19 cellular contexts compared by ENCODE assay signal in the genomic region with DNA sequence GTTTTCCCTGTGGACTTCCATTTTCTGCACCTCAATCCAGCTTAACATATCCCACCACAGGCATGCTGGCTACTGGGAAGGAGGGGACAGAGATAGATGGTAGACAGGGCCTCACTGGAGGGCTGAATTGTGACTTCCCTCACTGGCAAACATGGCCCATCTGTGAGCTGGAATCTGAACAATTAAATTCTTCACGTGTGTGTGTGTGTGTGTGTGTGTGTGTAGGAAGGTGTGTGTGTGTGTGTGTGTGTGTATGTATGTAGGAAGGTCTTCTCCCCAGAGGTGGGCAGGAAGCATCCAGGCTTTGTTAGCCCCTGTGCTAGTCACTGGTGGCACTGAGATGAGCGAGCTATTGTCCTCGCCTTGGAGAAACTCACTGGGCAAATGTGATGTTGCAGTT.
"Had no signal": no experiment of that assay in that cellular context is flagged by ENCODE, and none has a peak within 500 bp of the region (broad histone marks: within the 10 kb centered on the region; RNA-seq: fewer than 3 reads in every experiment).

No MANE protein-coding gene starts in this region.

- H3K27ac Mint-ChIP-seq: activated CD4-positive, alpha-beta T cell treated with anti-CD3 and anti-CD28 coated beads, Interleukin-2, amount 10 ng/mL, durations not matched to agents 24 days and 14 days; activated naive CD8-positive, alpha-beta T cell treated with anti-CD3 and anti-CD28 coated beads for 36 hours; T-helper 1 cell treated with Interleukin-12 subunit alpha and Interleukin-12 subunit beta and Interleukin-4 antibody, amounts not matched to agents 30 μg/mL and 1 μg/mL, for 36 hours had no signal

- ATAC-seq: activated T-cell treated with anti-CD3 and anti-CD28 coated beads, Interleukin-2, amount 50 U/mL, for 4 hours; SK-N-SH treated with all-trans-retinoic acid at 6 μM for 48 hours had no signal

- DNase-seq: activated CD4-positive, alpha-beta T cell treated with anti-CD3 and anti-CD28 coated beads for 1 hour; activated CD4-positive, alpha-beta T cell treated with anti-CD3 and anti-CD28 coated beads, Interleukin-2, amount 10 ng/mL, durations not matched to agents 24 days and 14 days; activated CD4-positive, alpha-beta T cell treated with anti-CD3 and anti-CD28 coated beads, Interleukin-2, amount 50 U/mL, for 48 hours; activated effector memory CD4-positive, alpha-beta T cell treated with anti-CD3 and anti-CD28 coated beads, Interleukin-2, amount 50 U/mL, for 16 hours; activated naive CD4-positive, alpha-beta T cell treated with Interleukin-2 at 50 U/mL for 16 hours; activated naive CD8-positive, alpha-beta T cell treated with anti-CD3 and anti-CD28 coated beads for 36 hours; activated T-cell treated with anti-CD3 and anti-CD28 coated beads, Interleukin-2, amount 50 U/mL, for 4 hours; brain microvascular endothelial cell; cerebellar nuclear complex; NCI-H1092; NCI-H1417 treated with DMSO at 0.1 percent for 48 hours; NCI-H1694 treated with DMSO at 0.1 percent for 48 hours; NCI-H2081; NCI-H510A treated with DMSO at 0.1 percent for 48 hours; NCI-H69; NK-92 treated with Interleukin-12 subunit alpha and Interleukin-12 subunit beta, amount 100 ng/mL, for 24 hours; SHP77 had no signal

- H3K4me3 Mint-ChIP-seq: activated CD4-positive, alpha-beta T cell treated with anti-CD3 and anti-CD28 coated beads, Interleukin-2, amount 10 ng/mL, durations not matched to agents 24 days and 14 days; activated naive CD8-positive, alpha-beta T cell treated with anti-CD3 and anti-CD28 coated beads for 36 hours; activated T-cell treated with anti-CD3 and anti-CD28 coated beads, Interleukin-2, amount 50 U/mL, for 4 hours; T-helper 1 cell treated with Interleukin-12 subunit alpha and Interleukin-12 subunit beta and Interleukin-4 antibody, amounts not matched to agents 30 μg/mL and 1 μg/mL, for 36 hours had no signal
